In genomic region chr6:84549912-84550311, GRCh38 we compare ENCODE assay signal across 15 cellular contexts.
DNase-seq lines count a peak whose midpoint lies in the region; ATAC-seq and TF ChIP-seq lines count a peak whose summit lies in the region.
"Had no signal": no experiment of that assay in that cellular context is flagged by ENCODE, and none has a peak within 500 bp of the region (broad histone marks: within the 10 kb centered on the region; RNA-seq: fewer than 3 reads in every experiment).

No MANE protein-coding gene starts in this region.

- H3K27me3 ChIP-seq in mammary epithelial cell (ENCODE audit: insufficient read depth, low read length) (no peaks in the 10 kb centered on the region), SK-N-SH (ENCODE audit: insufficient read depth) (no peaks in the 10 kb centered on the region), hepatocyte (no peaks in the 10 kb centered on the region)
- H3K27me3 ChIP-seq: colonic mucosa had no signal

- H3K36me3 ChIP-seq in mammary epithelial cell (ENCODE audit: insufficient read depth, low read length) (no peaks in the 10 kb centered on the region), SK-N-SH (replicated peaks in 1 of 2; ENCODE audit: control insufficient read depth in 1 of 2, insufficient read depth in 2 of 2, low read length in 1 of 2) (no peaks in the 10 kb centered on the region), hepatocyte (replicated peaks; ENCODE audit: insufficient read depth, low read depth) (no peaks in the 10 kb centered on the region)
- H3K36me3 ChIP-seq: colonic mucosa, left ventricle myocardium inferior had no signal

- no peaks in the 10 kb centered on the region for H3K27me3 Mint-ChIP-seq in MCF 10A (ENCODE audit: insufficient read depth, unreplicated experiment)
- H3K27me3 Mint-ChIP-seq: activated T-helper 17 cell treated with anti-CD3 and anti-CD28 coated beads, Interleukin-2, amount 50 U/mL, for 72 hours had no signal

- TF ChIP-seq CTCF in MCF 10A (IDR thresholded peaks at IDR 0.05; ENCODE audit: unreplicated experiment) (no peak), mammary epithelial cell (conservative IDR thresholded peaks at IDR 0.05 in 1 of 2, IDR thresholded peaks at IDR 0.05 in 1 of 2; ENCODE audit: extremely low read depth in 1 of 2, insufficient read depth in 1 of 2, low read depth in 1 of 2, low read length in 2 of 2) (no peak), SK-N-SH (IDR thresholded peaks at IDR 0.05) (peak; percentile 38), hepatocyte (IDR thresholded peaks at IDR 0.05; ENCODE audit: poor library complexity) (peak; percentile 25)

- no peak overlapping the region for H3K27ac Mint-ChIP-seq in MCF 10A (ENCODE audit: low read depth, unreplicated experiment)
- H3K27ac Mint-ChIP-seq: activated T-helper 17 cell treated with anti-CD3 and anti-CD28 coated beads, Interleukin-2, amount 50 U/mL, for 72 hours; naive thymus-derived CD8-positive, alpha-beta T cell had no signal

- H3K4me1 Mint-ChIP-seq in MCF 10A (ENCODE audit: insufficient read depth, unreplicated experiment) = peaks cover 14% of the 10 kb centered on the region
- H3K4me1 Mint-ChIP-seq: activated T-helper 17 cell treated with anti-CD3 and anti-CD28 coated beads, Interleukin-2, amount 50 U/mL, for 72 hours had no signal

- POLR2A ChIA-PET in MCF 10A (lab: Yijun Ruan, JAX) (no interaction called here), SK-N-SH (lab: Yijun Ruan, JAX) (no interaction called here)

- H3K4me1 ChIP-seq in mammary epithelial cell (ENCODE audit: insufficient read depth, low read length) (no peaks in the 10 kb centered on the region), SK-N-SH (ENCODE audit: control insufficient read depth in 1 of 2, insufficient read depth in 2 of 2, low read depth in 1 of 2, low read length in 1 of 2) (peaks cover 7 to 15% of the 10 kb centered on the region in 2 experiments; a peak in 2 of 4 replicates), hepatocyte (ENCODE audit: insufficient read depth) (peaks cover 6% of the 10 kb centered on the region)
- H3K4me1 ChIP-seq: colonic mucosa, left ventricle myocardium inferior had no signal

- DNase-seq in MCF 10A (ENCODE audit: unreplicated experiment) (peak; percentile 11), mammary epithelial cell (no peak), SK-N-SH (peak; percentile 16), hepatocyte (ENCODE audit: low spot score) (peak; percentile 19), NCI-H510A treated with DMSO at 0.1 percent for 48 hours (lab: John Stamatoyannopoulos, UW) (no peak), head of caudate nucleus (no peak)
- no peak for DNase-seq in activated naive CD4-positive, alpha-beta T cell (lab: John Stamatoyannopoulos, UW)
- DNase-seq: activated CD8-positive, alpha-beta memory T cell treated with anti-CD3 and anti-CD28 coated beads for 24 hours; colonic mucosa; COR-L47; left ventricle myocardium inferior; naive thymus-derived CD8-positive, alpha-beta T cell had no signal

- H3K9me3 ChIP-seq in mammary epithelial cell (replicated peaks; ENCODE audit: insufficient read depth, low read length) (no peaks in the 10 kb centered on the region), SK-N-SH (no peaks in the 10 kb centered on the region), hepatocyte (ENCODE audit: low read depth) (no peaks in the 10 kb centered on the region)
- H3K9me3 ChIP-seq: colonic mucosa had no signal

- TF ChIP-seq RAD21 in SK-N-SH (IDR thresholded peaks at IDR 0.05; ENCODE audit: low read length) = peak; percentile 48

- H3K36me3 Mint-ChIP-seq in MCF 10A (ENCODE audit: insufficient read depth, unreplicated experiment) = no peaks in the 10 kb centered on the region
- H3K36me3 Mint-ChIP-seq: naive thymus-derived CD8-positive, alpha-beta T cell had no signal

- H3K9me2 ChIP-seq in SK-N-SH (no peaks in the 10 kb centered on the region), hepatocyte (replicated peaks; ENCODE audit: insufficient read depth) (no peaks in the 10 kb centered on the region)

- dilution Hi-C loops in mammary epithelial cell (cut with HindIII; ENCODE audit: low sequenced_read_pairs) = no loop called here

- H3K4me3 Mint-ChIP-seq in MCF 10A (ENCODE audit: unreplicated experiment) = no peak overlapping the region
- H3K4me3 Mint-ChIP-seq: activated T-helper 17 cell treated with anti-CD3 and anti-CD28 coated beads, Interleukin-2, amount 50 U/mL, for 72 hours; naive thymus-derived CD8-positive, alpha-beta T cell had no signal

- WGBS in mammary epithelial cell (ENCODE audit: low coverage, missing lambda C conversion rate) = 83% methylated on average over 4 of the region's 4 CpGs
- 82% methylated on average over 4 of the region's 4 CpGs for WGBS in SK-N-SH (ENCODE audit: low lambda C conversion rate)
- WGBS in hepatocyte (ENCODE audit: low lambda C conversion rate, missing lambda C conversion rate) = 82% methylated on average over 4 of the region's 4 CpGs

- intact Hi-C loops in MCF 10A (cut with micrococcal nuclease) (no loop called here), mammary epithelial cell (cut with micrococcal nuclease) (loop anchor here (5.0 kb wide), 1 partner anchor 123 kb away; no protein-coding TSS in a partner anchor), head of caudate nucleus (cut with DNase I) (no loop called here)

- H3K4me3 ChIP-seq in mammary epithelial cell (replicated peaks in 1 of 3; ENCODE audit: insufficient read depth in 1 of 3, low read depth in 2 of 3, low read length in 3 of 3) (no peak overlapping the region), SK-N-SH (ENCODE audit: low read depth in 2 of 2, low read length in 1 of 2) (no peak overlapping the region), hepatocyte (no peak overlapping the region)
- H3K4me3 ChIP-seq: colonic mucosa, left ventricle myocardium inferior had no signal

- peaks cover 8% of the 10 kb centered on the region for H3K9me3 Mint-ChIP-seq in MCF 10A (ENCODE audit: unreplicated experiment)

- in situ Hi-C loops in mammary epithelial cell (cut with MboI; ENCODE audit: low sequenced_read_pairs in 2 of 2) = no loop called here

- H3K27ac ChIP-seq in mammary epithelial cell (ENCODE audit: insufficient read depth, low read depth, low read length) (no peak overlapping the region), SK-N-SH (ENCODE audit: low read depth in 2 of 2, low read length in 1 of 2) (no peak overlapping the region), hepatocyte (no peak overlapping the region)
- H3K27ac ChIP-seq: colonic mucosa, epithelial cell of prostate, left ventricle myocardium inferior had no signal

- H2AFZ ChIP-seq in mammary epithelial cell (ENCODE audit: low read depth, low read length) (no peak overlapping the region), SK-N-SH (ENCODE audit: low read depth) (no peak overlapping the region), hepatocyte (no peak overlapping the region)

- no peaks in the 10 kb centered on the region for H3K79me2 ChIP-seq in mammary epithelial cell (ENCODE audit: insufficient read depth, low read length)
- H3K79me2 ChIP-seq in SK-N-SH (ENCODE audit: insufficient read depth) = no peaks in the 10 kb centered on the region
- H3K79me2 ChIP-seq in hepatocyte = no peaks in the 10 kb centered on the region

- H3F3A ChIP-seq in SK-N-SH (replicated peaks; ENCODE audit: insufficient read depth) = peaks cover 10% of the 10 kb centered on the region

- BruUV-seq in MCF 10A (replicated peaks; lab: Mats Ljungman, UMichigan) = no TSS peak
- no TSS peak for BruUV-seq in mammary epithelial cell (replicated peaks; lab: Mats Ljungman, UMichigan)

- H4K20me1 ChIP-seq in mammary epithelial cell (ENCODE audit: insufficient read depth, low read length) = no peaks in the 10 kb centered on the region
- H4K20me1 ChIP-seq in SK-N-SH (ENCODE audit: insufficient read depth) = no peaks in the 10 kb centered on the region
- H4K20me1 ChIP-seq in hepatocyte (ENCODE audit: insufficient read depth, poor library complexity, severe bottlenecking) = no peaks in the 10 kb centered on the region

- CTCF ChIA-PET in MCF 10A (lab: Yijun Ruan, JAX) = no interaction called here
- CTCF ChIA-PET in mammary epithelial cell (lab: Charles Lee; ENCODE audit: low non-redundant PET) = no interaction called here
- CTCF ChIA-PET in SK-N-SH (lab: Yijun Ruan, JAX) = no interaction called here

- H3K4me2 ChIP-seq in mammary epithelial cell (ENCODE audit: insufficient read depth, low read depth, low read length) (no peak overlapping the region), SK-N-SH (no peak overlapping the region), hepatocyte (no peak overlapping the region)

- H3K9ac ChIP-seq in mammary epithelial cell (ENCODE audit: insufficient read depth, low read length) (no peak overlapping the region), SK-N-SH (no peak overlapping the region)

- no peak for TF ChIP-seq EP300 in SK-N-SH (IDR thresholded peaks at IDR 0.05; ENCODE audit: borderline replicate concordance in 1 of 2, low read depth in 1 of 2, low read length in 1 of 2)

- no peak for ATAC-seq in GM21526 (IDR thresholded peaks at IDR 0.05; ENCODE audit: low FRiP score, unreplicated experiment)
- ATAC-seq: activated T-helper 17 cell treated with anti-CD3 and anti-CD28 coated beads, Interleukin-2, amount 50 U/mL, for 72 hours; naive thymus-derived CD8-positive, alpha-beta T cell had no signal

TF ChIP-seq in SK-N-SH, 30 proteins besides CTCF, POLR2A, EP300 and RAD21:
- no peak for TF ChIP-seq RCOR1 (IDR thresholded peaks at IDR 0.05; ENCODE audit: low read length)
- no peak for TF ChIP-seq TEAD4 (IDR thresholded peaks at IDR 0.05; ENCODE audit: borderline replicate concordance, insufficient read depth)
- no peak for TF ChIP-seq RXRA (IDR thresholded peaks at IDR 0.05; ENCODE audit: borderline replicate concordance, low read depth)
- TF ChIP-seq TCF12 (IDR thresholded peaks at IDR 0.05) = no peak
- peak; percentile 38 for TF ChIP-seq SMC3 (IDR thresholded peaks at IDR 0.05; ENCODE audit: low read depth, low read length)
- TF ChIP-seq NFIC (IDR thresholded peaks at IDR 0.05; ENCODE audit: borderline replicate concordance) = no peak
- TF ChIP-seq RFX5 (IDR thresholded peaks at IDR 0.05; ENCODE audit: low read length) = no peak
- TF ChIP-seq YY1 (IDR thresholded peaks at IDR 0.05; ENCODE audit: low read depth) = no peak

Comparison
In these comparisons a context has a peak if more than half of its experiments do, and no peak if none do; other contexts are left out.
1. DNase-seq: peak in MCF 10A (single experiment), SK-N-SH (single experiment) and hepatocyte (single experiment); none in mammary epithelial cell (single experiment), NCI-H510A treated with DMSO at 0.1 percent for 48 hours (single experiment), activated naive CD4-positive, alpha-beta T cell (0 of 4) and head of caudate nucleus (0 of 42).
2. CTCF ChIP-seq: peak in SK-N-SH (single experiment) and hepatocyte (single experiment); none in MCF 10A (single experiment) and mammary epithelial cell (0 of 2).